ENCODE assay signal across 8 cellular contexts in genomic region chr19:50147462-50148423, GRCh38. TPM values are rescaled to one million over a fixed set of nuclear protein-coding genes. Genes with fewer than 3 reads are reported as not detected.
A peak's percentile ranks its signal among the peaks of the same experiment; 100 is the strongest.
DNase-seq lines count a peak whose midpoint lies in the region; ATAC-seq and TF ChIP-seq lines count a peak whose summit lies in the region.

No MANE protein-coding gene starts in this region.

- intact Hi-C loops in adrenal gland (cut with DNase I) (no loop called here), cardiac septum (cut with DNase I) (no loop called here), thyroid gland (cut with DNase I) (no loop called here)

- H3K36me3 ChIP-seq in GM06990 (ENCODE audit: control insufficient read depth, insufficient read depth, low read length) (no peaks in the 10 kb centered on the region), adrenal gland (replicated peaks in 1 of 2) (no peaks in the 10 kb centered on the region), thyroid gland (no peaks in the 10 kb centered on the region)

- H3K27me3 Mint-ChIP-seq in T-helper 1 cell treated with Interleukin-12 subunit alpha and Interleukin-12 subunit beta and Interleukin-4 antibody, amounts not matched to agents 30 μg/mL and 1 μg/mL, for 36 hours (ENCODE audit: low read depth) = peaks cover 34% of the 10 kb centered on the region

- no peaks in the 10 kb centered on the region for H3K27me3 ChIP-seq in GM06990 (replicated peaks; ENCODE audit: control insufficient read depth, insufficient read depth, low read length)
- H3K27me3 ChIP-seq in adrenal gland = no peaks in the 10 kb centered on the region
- H3K27me3 ChIP-seq in thyroid gland = no peaks in the 10 kb centered on the region

- H3K4me1 ChIP-seq in adrenal gland (replicated peaks in 1 of 2) = peaks cover 0 to 3% of the 10 kb centered on the region in 2 donors
- peaks cover 0 to 7% of the 10 kb centered on the region in 2 donors for H3K4me1 ChIP-seq in thyroid gland

- no peak for ATAC-seq in HG03571 (IDR thresholded peaks at IDR 0.05; ENCODE audit: unreplicated experiment)

- TF ChIP-seq POLR2A in adrenal gland (IDR thresholded peaks at IDR 0.05) (peak in 1 of 2 donors; percentile 80), thyroid gland (IDR thresholded peaks at IDR 0.05) (peak in 1 of 2 donors; percentile 71)

- H3K4me3 ChIP-seq in GM06990 (replicated peaks; ENCODE audit: low read depth, low read length) (peak overlapping the region; percentile 60), adrenal gland (peak overlapping the region in 3 of 4 donors; percentile 42 to 73 (median 43)), thyroid gland (replicated peaks in 1 of 3) (peak overlapping the region; percentile 22 to 38 (median 34))

- peak overlapping the region; percentile 77 for H3K4me3 Mint-ChIP-seq in T-helper 1 cell treated with Interleukin-12 subunit alpha and Interleukin-12 subunit beta and Interleukin-4 antibody, amounts not matched to agents 30 μg/mL and 1 μg/mL, for 36 hours

- no peak overlapping the region for H3K27ac Mint-ChIP-seq in T-helper 1 cell treated with Interleukin-12 subunit alpha and Interleukin-12 subunit beta and Interleukin-4 antibody, amounts not matched to agents 30 μg/mL and 1 μg/mL, for 36 hours

- H3K36me3 Mint-ChIP-seq in T-helper 1 cell treated with Interleukin-12 subunit alpha and Interleukin-12 subunit beta and Interleukin-4 antibody, amounts not matched to agents 30 μg/mL and 1 μg/mL, for 36 hours (ENCODE audit: low read depth) = no peaks in the 10 kb centered on the region

- H3K27ac ChIP-seq in adrenal gland (peak overlapping the region; percentile 15 to 86 (median 71)), thyroid gland (peak overlapping the region; percentile 62 to 81 (median 76))

- H3K9me3 ChIP-seq in adrenal gland (replicated peaks in 1 of 3) = no peaks in the 10 kb centered on the region
- no peaks in the 10 kb centered on the region for H3K9me3 ChIP-seq in thyroid gland

- peaks cover 8% of the 10 kb centered on the region for H3K4me1 Mint-ChIP-seq in T-helper 1 cell treated with Interleukin-12 subunit alpha and Interleukin-12 subunit beta and Interleukin-4 antibody, amounts not matched to agents 30 μg/mL and 1 μg/mL, for 36 hours (ENCODE audit: low read depth)

- H3K9me3 Mint-ChIP-seq in T-helper 1 cell treated with Interleukin-12 subunit alpha and Interleukin-12 subunit beta and Interleukin-4 antibody, amounts not matched to agents 30 μg/mL and 1 μg/mL, for 36 hours = peaks cover 5% of the 10 kb centered on the region

- TF ChIP-seq CTCF in GM06990 (IDR thresholded peaks at IDR 0.05; ENCODE audit: insufficient read depth, low read length, poor library complexity, severe bottlenecking) = peak; percentile 73
- peak; percentile 6 to 47 (median 31) for TF ChIP-seq CTCF in adrenal gland (IDR thresholded peaks at IDR 0.05)
- peak in 5 of 6 experiments; percentile 29 to 93 (median 75) for TF ChIP-seq CTCF in thyroid gland (IDR thresholded peaks at IDR 0.05)

- peak; percentile 71 for DNase-seq in GM06990 (ENCODE audit: extremely low read depth, insufficient read length)
- peak; percentile 63 for DNase-seq in NAMALWA (ENCODE audit: low spot score)
- DNase-seq in adrenal gland = peak; percentile 86 to 95 (median 90)
- DNase-seq in cardiac septum (ENCODE audit: low spot score) = peak; percentile 92
- peak; percentile 95 for DNase-seq in pons (ENCODE audit: low spot score)
- DNase-seq in thyroid gland = peak; percentile 94 to 95

- 0 to 1% (median 0%) methylated on average over 24 to 52 of the region's 52 CpGs for WGBS in adrenal gland, 4 donors
- 0 to 1% methylated on average over 29 to 44 of the region's 52 CpGs for WGBS in thyroid gland, 2 donors

RNA-seq across cellular contexts. Expression of gene IZUMO2, which starts 15.3 kb away (rescaled TPM):
- total RNA-seq in adrenal gland (not detected), cardiac septum (not detected), thyroid gland (not detected)
- not detected for polyA plus RNA-seq in adrenal gland

RNA-seq across cellular contexts. Expression of gene MYH14, which starts 55.7 kb away (rescaled TPM):
- total RNA-seq in adrenal gland (1 to 10 TPM in 7 of 8 donors, under 1 TPM in 1; 0.78 to 8.5 (median 3.4) TPM), cardiac septum (85.4 TPM), thyroid gland (100 to 1,000 TPM; 130 to 361 (median 183) TPM)
- polyA plus RNA-seq in adrenal gland = 1 to 10 TPM in 2 of 3 donors, under 1 TPM in 1; 0.33 to 4.6 (median 3.6) TPM
